In the genomic region with DNA sequence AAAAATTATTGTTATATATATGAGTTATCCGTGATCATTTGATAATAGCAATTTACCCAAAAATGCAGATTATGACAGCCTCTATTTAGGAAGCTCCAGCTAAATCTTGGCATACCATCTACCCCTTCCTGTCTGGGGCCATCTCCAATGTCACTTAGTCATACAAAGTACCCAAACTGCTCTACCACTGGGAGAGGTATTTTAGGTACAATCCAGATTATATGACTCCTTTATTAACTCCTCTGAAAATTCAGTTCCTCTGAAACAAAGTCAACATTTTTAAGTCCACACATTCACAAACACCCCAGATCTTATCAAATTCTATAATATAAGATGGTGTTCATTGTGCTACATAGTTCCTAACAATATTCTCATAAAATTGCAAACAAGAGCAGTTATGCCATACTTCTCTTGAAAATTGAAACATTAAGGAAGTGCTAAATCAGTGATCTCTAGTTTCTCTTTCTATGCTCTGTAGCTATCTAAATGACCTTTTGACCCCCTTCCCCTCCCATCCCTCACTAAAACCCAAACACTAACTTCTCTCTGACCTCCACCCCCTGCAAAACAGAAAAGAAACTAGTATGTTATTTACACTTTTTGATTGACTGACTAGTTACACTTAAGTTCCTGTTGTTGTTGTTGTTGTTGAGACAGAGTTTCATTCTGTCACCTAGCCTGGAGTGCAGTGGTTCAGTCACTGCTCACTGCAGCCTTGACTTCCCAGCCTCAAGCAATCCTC, we compare ENCODE assay signal across 23 cellular contexts. TPM values are rescaled to one million over a fixed set of nuclear protein-coding genes. Genes with fewer than 3 reads are reported as not detected.
DNase-seq lines count a peak whose midpoint lies in the region; ATAC-seq and TF ChIP-seq lines count a peak whose summit lies in the region.
"Had no signal": no experiment of that assay in that cellular context is flagged by ENCODE, and none has a peak within 500 bp of the region (broad histone marks: within the 10 kb centered on the region; RNA-seq: fewer than 3 reads in every experiment).

No MANE protein-coding gene starts in this region.

- H3K27me3 ChIP-seq in PC-3 (ENCODE audit: low read length) = no peaks in the 10 kb centered on the region
- H3K27me3 ChIP-seq in neutrophil = peaks cover 14% of the 10 kb centered on the region
- H3K27me3 ChIP-seq: ascending aorta, thyroid gland had no signal

- H3K4me2 ChIP-seq in PC-3 (ENCODE audit: low read length) = peak overlapping the region; percentile 58
- H3K4me2 ChIP-seq: GM23338 had no signal

- H3K9ac ChIP-seq in PC-3 (ENCODE audit: low read length) = no peak overlapping the region

- ATAC-seq in HG03280 (IDR thresholded peaks at IDR 0.05; ENCODE audit: unreplicated experiment) (peak; percentile 68), PC-3 (peak; percentile 84), HG03469 (IDR thresholded peaks at IDR 0.05; ENCODE audit: unreplicated experiment) (no peak), HG02678 (IDR thresholded peaks at IDR 0.05; ENCODE audit: unreplicated experiment) (no peak)

- BruUV-seq in PC-3 (replicated peaks; lab: Mats Ljungman, UMichigan) = no TSS peak

- H3K9me2 ChIP-seq in PC-3 (replicated peaks; ENCODE audit: low read length) = no peaks in the 10 kb centered on the region

- peaks cover 48% of the 10 kb centered on the region for H3K4me1 ChIP-seq in PC-3 (ENCODE audit: insufficient read depth, low read length)
- H3K4me1 ChIP-seq in neutrophil (ENCODE audit: control insufficient read depth in 1 of 2, insufficient read depth in 1 of 2, low read depth in 1 of 2, low read length in 1 of 2) = no peaks in the 10 kb centered on the region
- H3K4me1 ChIP-seq: ascending aorta, thyroid gland had no signal

- POLR2A ChIA-PET in PC-3 (lab: Charles Lee; ENCODE audit: unreplicated experiment) = interaction anchor here (0.6 kb wide), 1 partner anchor 553 kb away, joined by 4 read pairs; no protein-coding TSS in a partner anchor

- intact Hi-C loops in PC-3 (cut with micrococcal nuclease) = no loop called here

- DNase-seq in SIG-M5 treated with dmso at 0.1 percent for 504 hours (lab: John Stamatoyannopoulos, UW; ENCODE audit: unreplicated experiment) = peak; percentile 64
- no peak for DNase-seq in SIG-M5 (lab: John Stamatoyannopoulos, UW)
- DNase-seq in PC-3 = peak; percentile 72
- no peak for DNase-seq in NCI-H2171 (lab: John Stamatoyannopoulos, UW)
- DNase-seq: 8988T; activated CD4-positive, alpha-beta T cell treated with anti-CD3 and anti-CD28 coated beads, Interleukin-2, amount 10 ng/mL, durations not matched to agents 24 days and 14 days; activated CD8-positive, alpha-beta memory T cell treated with anti-CD3 and anti-CD28 coated beads, Interleukin-2, amount 50 U/mL, for 48 hours; activated naive CD4-positive, alpha-beta T cell treated with Interleukin-2 at 50 U/mL for 16 hours; cerebellar nuclear complex; DMS 273 treated with DMSO at 0.1 percent for 48 hours; endodermal cell; kidney glomerular epithelial cell; midbrain; NCI-H1436; stimulated activated CD4-positive, alpha-beta T cell treated with anti-CD3 and anti-CD28 coated beads, Interleukin-12 subunit alpha, Interleukin-12 subunit beta, amount 100 ng/mL, for 4 hours; T1000; thyroid gland had no signal

- H3K27ac ChIP-seq in PC-3 (ENCODE audit: low read length) = peak overlapping the region; percentile 64
- peak overlapping the region; percentile 16 for H3K27ac ChIP-seq in neutrophil
- H3K27ac ChIP-seq: ascending aorta, thyroid gland had no signal

- H3K4me3 ChIP-seq in PC-3 (ENCODE audit: low read length) = no peak overlapping the region
- no peak overlapping the region for H3K4me3 ChIP-seq in neutrophil (ENCODE audit: low read depth in 1 of 2, low read length in 1 of 2)
- H3K4me3 ChIP-seq: ascending aorta, GM23338, thyroid gland had no signal

- H3K36me3 ChIP-seq in PC-3 (ENCODE audit: low read depth, low read length) (no peaks in the 10 kb centered on the region), neutrophil (no peaks in the 10 kb centered on the region)
- H3K36me3 ChIP-seq: ascending aorta, thyroid gland had no signal

- no peaks in the 10 kb centered on the region for H4K20me1 ChIP-seq in PC-3 (ENCODE audit: low read length)

- no peaks in the 10 kb centered on the region for H3F3A ChIP-seq in PC-3 (ENCODE audit: low read length, unreplicated experiment)

- H3K9me3 ChIP-seq in PC-3 (ENCODE audit: low read length) = no peaks in the 10 kb centered on the region
- peaks cover 5% of the 10 kb centered on the region for H3K9me3 ChIP-seq in neutrophil
- H3K9me3 ChIP-seq: ascending aorta, thyroid gland had no signal

- H2AFZ ChIP-seq in PC-3 (ENCODE audit: low read length) = no peak overlapping the region
- H2AFZ ChIP-seq: GM23338 had no signal

- H3K79me2 ChIP-seq in PC-3 (ENCODE audit: low read length) = no peaks in the 10 kb centered on the region

- CTCF ChIA-PET in PC-3 (lab: Charles Lee) = no interaction called here

- no peak for TF ChIP-seq CTCF in PC-3 (conservative IDR thresholded peaks at IDR 0.05; ENCODE audit: low read depth, low read length)
- no peak for TF ChIP-seq CTCF in neutrophil (IDR thresholded peaks at IDR 0.05)

RNA-seq across cellular contexts. Expression of gene HOXA1, which starts 16.4 kb away (rescaled TPM):
- total RNA-seq in PC-3 (2014; rRNA removed) = 1.4 and 2.0 TPM in 2 replicates
- total RNA-seq: ascending aorta, endodermal cell, GM23338 had no signal

RNA-seq across cellular contexts. Expression of gene HOXA2, which starts 23.1 kb away (rescaled TPM):
- total RNA-seq in PC-3 (2014; rRNA removed) = 0.07 and 1.8 TPM in 2 replicates
- total RNA-seq: activated CD4-positive, alpha-beta T cell treated with anti-CD3 and anti-CD28 coated beads, Interleukin-2, amount 10 ng/mL, durations not matched to agents 24 days and 14 days; endodermal cell; GM23338 had no signal

RNA-seq across cellular contexts. Expression of gene HOXA4, which starts 51.2 kb away (rescaled TPM):
- 2.3 and 5.1 TPM in 2 replicates for total RNA-seq in PC-3 (2014; rRNA removed)
- total RNA-seq: activated CD4-positive, alpha-beta T cell treated with anti-CD3 and anti-CD28 coated beads, Interleukin-2, amount 10 ng/mL, durations not matched to agents 24 days and 14 days; endodermal cell; GM23338 had no signal

Comparison
In these comparisons a context has a peak if more than half of its experiments do, and no peak if none do; other contexts are left out.
1. DNase-seq: peak in SIG-M5 treated with dmso at 0.1 percent for 504 hours (single experiment) and PC-3 (single experiment); none in SIG-M5 (single experiment) and NCI-H2171 (single experiment).
2. ATAC-seq: peak in HG03280 (single experiment) and PC-3 (single experiment); none in HG03469 (single experiment) and HG02678 (single experiment).